Comparison of ENCODE assay signal across 32 cellular contexts in the genomic region with DNA sequence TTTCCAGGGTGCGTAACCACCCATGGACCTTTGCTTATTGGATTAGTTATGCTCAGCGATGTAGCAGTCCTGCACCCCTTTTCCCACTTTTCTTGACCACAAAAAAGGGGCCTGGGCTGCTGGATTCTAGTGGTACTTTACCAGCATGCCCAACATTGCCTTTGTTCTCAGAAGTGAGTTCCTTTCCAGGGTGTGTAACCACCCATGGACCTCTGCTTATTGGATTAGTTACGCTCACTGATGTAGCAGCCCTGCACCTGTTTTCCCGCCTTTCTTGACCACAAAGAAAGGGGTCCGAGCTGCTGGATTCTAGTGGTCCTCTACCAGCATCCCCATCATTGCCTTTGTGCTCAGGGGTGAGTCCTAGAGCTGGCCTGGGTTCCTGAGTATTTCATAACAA.
DNase-seq lines count a peak whose midpoint lies in the region; FAIRE-seq and TF ChIP-seq lines count a peak whose summit lies in the region.
"Had no signal": no experiment of that assay in that cellular context is flagged by ENCODE, and none has a peak within 500 bp of the region (broad histone marks: within the 10 kb centered on the region; RNA-seq: fewer than 3 reads in every experiment).

No MANE protein-coding gene starts in this region.

- H3K4me3 ChIP-seq in SJCRH30, result no peak overlapping the region
- H3K4me3 ChIP-seq in astrocyte (ENCODE audit: insufficient read depth, low read depth, low read length), result no peak overlapping the region
- no peak overlapping the region for H3K4me3 ChIP-seq in H7 (ENCODE audit: insufficient read depth, low read depth, low read length)
- no peak overlapping the region for H3K4me3 ChIP-seq in kidney (ENCODE audit: low read length in 2 of 2)
- H3K4me3 ChIP-seq: A549; BLaER1; BLaER1 treated with 17β-estradiol and CSF1 and Interleukin-3, amounts not matched to agents 10 nM and 100 nM had no signal

- DNase-seq in SJCRH30, result peak; percentile 95 to 96
- DNase-seq in astrocyte (ENCODE audit: low read depth), result no peak
- no peak for DNase-seq in H7
- DNase-seq in kidney, result no peak
- DNase-seq: 8988T; ACHN; AML-193; BE2C; C1 segment of cervical spinal cord; Caco-2; Calu3; CD4-positive, alpha-beta memory T cell; CD4-positive, alpha-beta T cell; CD4-positive, CD25-positive, alpha-beta regulatory T cell; CD8-positive, alpha-beta memory T cell; CD8-positive, alpha-beta T cell; COR-L47; DMS 273 treated with DMSO at 0.1 percent for 48 hours; DMS153; DMS53; DMS79; DMS79 treated with DMSO at 0.1 percent for 48 hours; DND-41; EL had no signal

- H3K27me3 Mint-ChIP-seq in astrocyte (ENCODE audit: low read depth, unreplicated experiment), result peaks cover 9% of the 10 kb centered on the region
- H3K27me3 Mint-ChIP-seq: B cell; CD4-positive, CD25-positive, alpha-beta regulatory T cell had no signal

- no peaks in the 10 kb centered on the region for H4K20me1 ChIP-seq in astrocyte (ENCODE audit: insufficient read depth, low read length)
- H4K20me1 ChIP-seq: BLaER1; BLaER1 treated with 17β-estradiol and CSF1 and Interleukin-3, amounts not matched to agents 10 nM and 100 nM had no signal

- no peaks in the 10 kb centered on the region for H3K36me3 ChIP-seq in SJCRH30
- H3K36me3 ChIP-seq in astrocyte (ENCODE audit: insufficient read depth, low read length), result no peaks in the 10 kb centered on the region
- H3K36me3 ChIP-seq in H7 (replicated peaks; ENCODE audit: control insufficient read depth, insufficient read depth, low read length), result no peaks in the 10 kb centered on the region
- no peaks in the 10 kb centered on the region for H3K36me3 ChIP-seq in kidney (ENCODE audit: control insufficient read depth in 1 of 2, insufficient read depth in 2 of 2, low read length in 2 of 2)
- H3K36me3 ChIP-seq: BE2C; BLaER1; BLaER1 treated with 17β-estradiol and CSF1 and Interleukin-3, amounts not matched to agents 10 nM and 100 nM had no signal

- H3K9me3 Mint-ChIP-seq in astrocyte (ENCODE audit: unreplicated experiment), result peaks cover 2% of the 10 kb centered on the region
- H3K9me3 Mint-ChIP-seq: CD4-positive, alpha-beta T cell; CD8-positive, alpha-beta memory T cell; CD8-positive, alpha-beta T cell had no signal

- peak overlapping the region; percentile 18 for H3K27ac Mint-ChIP-seq in astrocyte (ENCODE audit: unreplicated experiment)
- H3K27ac Mint-ChIP-seq: B cell; CD14-positive monocyte; CD4-positive, alpha-beta memory T cell; CD4-positive, alpha-beta T cell; CD4-positive, CD25-positive, alpha-beta regulatory T cell; CD8-positive, alpha-beta memory T cell; CD8-positive, alpha-beta T cell had no signal

- intact Hi-C loops in kidney (cut with DNase I), result no loop called here

- TF ChIP-seq CTCF in astrocyte (IDR thresholded peaks at IDR 0.05; ENCODE audit: insufficient read depth, low read depth, low read length) (no peak), kidney (IDR thresholded peaks at IDR 0.05; ENCODE audit: borderline replicate concordance, extremely low read depth, insufficient read depth) (no peak)

- peaks cover 36% of the 10 kb centered on the region for H3K4me1 ChIP-seq in SJCRH30
- no peaks in the 10 kb centered on the region for H3K4me1 ChIP-seq in astrocyte (ENCODE audit: insufficient read depth, low read length)
- H3K4me1 ChIP-seq in kidney (ENCODE audit: control insufficient read depth in 1 of 2, insufficient read depth in 1 of 2, low read depth in 1 of 2, low read length in 2 of 2), result no peaks in the 10 kb centered on the region
- H3K4me1 ChIP-seq: A549; BE2C; BLaER1; BLaER1 treated with 17β-estradiol and CSF1 and Interleukin-3, amounts not matched to agents 10 nM and 100 nM had no signal

- H3K9me3 ChIP-seq in SJCRH30 (replicated peaks) (peaks cover 3% of the 10 kb centered on the region; the same call in 1 of the 2 replicates), astrocyte (ENCODE audit: insufficient read depth, low read depth, low read length) (no peaks in the 10 kb centered on the region), kidney (ENCODE audit: control insufficient read depth in 1 of 2, low read length in 2 of 2) (no peaks in the 10 kb centered on the region)
- H3K9me3 ChIP-seq: A549, BE2C, Caco-2 had no signal

- FAIRE-seq in astrocyte (lab: Jason Lieb, UNC), result no peak
- FAIRE-seq in kidney (lab: Jason Lieb, UNC), result no peak
- FAIRE-seq: A204.1, A549, D721Med had no signal

- H3K27ac ChIP-seq in SJCRH30, result peak overlapping the region; percentile 98
- H3K27ac ChIP-seq in astrocyte (ENCODE audit: low read depth, low read length), result no peak overlapping the region
- no peak overlapping the region for H3K27ac ChIP-seq in kidney (ENCODE audit: low read depth in 2 of 2, low read length in 2 of 2)
- H3K27ac ChIP-seq: A549; BLaER1; BLaER1 treated with 17β-estradiol and CSF1 and Interleukin-3, amounts not matched to agents 10 nM and 100 nM; C4-2B had no signal

- no peaks in the 10 kb centered on the region for H3K36me3 Mint-ChIP-seq in astrocyte (ENCODE audit: low read depth, unreplicated experiment)
- H3K36me3 Mint-ChIP-seq: CD14-positive monocyte; CD4-positive, alpha-beta memory T cell; CD4-positive, CD25-positive, alpha-beta regulatory T cell; CD8-positive, alpha-beta memory T cell; CD8-positive, alpha-beta T cell had no signal

- H3K79me2 ChIP-seq in astrocyte (ENCODE audit: insufficient read depth, low read length), result no peaks in the 10 kb centered on the region

- no peak overlapping the region for H2AFZ ChIP-seq in astrocyte (ENCODE audit: low read depth, low read length)

- H3K4me3 Mint-ChIP-seq in astrocyte (ENCODE audit: unreplicated experiment), result no peak overlapping the region
- H3K4me3 Mint-ChIP-seq: B cell; CD14-positive monocyte; CD4-positive, alpha-beta memory T cell; CD4-positive, alpha-beta T cell; CD4-positive, CD25-positive, alpha-beta regulatory T cell; CD8-positive, alpha-beta memory T cell; CD8-positive, alpha-beta T cell had no signal

- no peak overlapping the region for H3K9ac ChIP-seq in astrocyte (ENCODE audit: low read length)
- H3K9ac ChIP-seq in kidney (ENCODE audit: low read length in 2 of 2), result no peak overlapping the region
- H3K9ac ChIP-seq: BLaER1; BLaER1 treated with 17β-estradiol and CSF1 and Interleukin-3, amounts not matched to agents 10 nM and 100 nM had no signal

- no peaks in the 10 kb centered on the region for H3K4me1 Mint-ChIP-seq in astrocyte (ENCODE audit: low read depth, unreplicated experiment)
- H3K4me1 Mint-ChIP-seq: B cell; CD14-positive monocyte; CD4-positive, alpha-beta memory T cell; CD4-positive, CD25-positive, alpha-beta regulatory T cell; CD8-positive, alpha-beta memory T cell had no signal

- no peak overlapping the region for H3K4me2 ChIP-seq in astrocyte (ENCODE audit: low read length)
- H3K4me2 ChIP-seq: A549; BLaER1; BLaER1 treated with 17β-estradiol and CSF1 and Interleukin-3, amounts not matched to agents 10 nM and 100 nM had no signal

- H3K27me3 ChIP-seq in SJCRH30, result no peaks in the 10 kb centered on the region
- no peaks in the 10 kb centered on the region for H3K27me3 ChIP-seq in astrocyte (ENCODE audit: insufficient read depth, low read length)
- H3K27me3 ChIP-seq in H7 (ENCODE audit: control insufficient read depth, insufficient read depth, low read length), result no peaks in the 10 kb centered on the region
- H3K27me3 ChIP-seq: BE2C; BLaER1; BLaER1 treated with 17β-estradiol and CSF1 and Interleukin-3, amounts not matched to agents 10 nM and 100 nM had no signal

Comparison
In these comparisons a context has a peak if more than half of its experiments do, and no peak if none do; other contexts are left out.
1. DNase-seq: peak in SJCRH30 (2 of 2); none in astrocyte (single experiment), H7 (single experiment) and kidney (single experiment).